Comparison of ENCODE assay signal across 25 cellular contexts in the genomic region with DNA sequence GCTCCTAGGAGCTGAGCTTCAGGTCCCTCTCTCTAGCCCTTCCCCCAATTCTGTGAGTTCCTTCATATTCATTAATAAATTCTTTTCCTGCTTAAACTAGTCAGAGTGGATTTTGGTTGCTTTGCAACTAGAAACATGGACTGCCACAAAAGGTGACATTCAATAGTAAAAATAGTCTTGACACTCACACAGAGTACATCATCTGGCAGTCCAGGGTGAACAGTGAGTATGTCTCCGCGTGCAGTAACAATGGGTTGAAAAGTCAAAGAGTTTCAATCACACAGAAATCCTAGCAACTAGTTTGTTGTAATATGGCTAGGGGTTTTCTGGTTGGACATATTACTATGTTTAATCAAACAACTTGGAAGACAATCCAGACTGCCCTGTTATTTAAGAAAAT.
DNase-seq lines count a peak whose midpoint lies in the region; ATAC-seq and TF ChIP-seq lines count a peak whose summit lies in the region.
"Had no signal": no experiment of that assay in that cellular context is flagged by ENCODE, and none has a peak within 500 bp of the region (broad histone marks: within the 10 kb centered on the region; RNA-seq: fewer than 3 reads in every experiment).

No MANE protein-coding gene starts in this region.

- H3K27me3 ChIP-seq in heart left ventricle (peaks cover 0 to 3% (median 0%) of the 10 kb centered on the region in 9 donors), right cardiac atrium (ENCODE audit: control insufficient read depth, insufficient read depth) (no peaks in the 10 kb centered on the region), A673 (replicated peaks; ENCODE audit: insufficient read depth, low read depth, low read length, poor library complexity) (no peaks in the 10 kb centered on the region), mesenchymal stem cell (ENCODE audit: control insufficient read depth in 1 of 2, insufficient read depth in 1 of 2, low read length in 2 of 2) (peaks cover 4 to 40% of the 10 kb centered on the region in 2 experiments)
- H3K27me3 ChIP-seq: BE2C, BLaER1 had no signal

- TF ChIP-seq POLR2A in heart left ventricle (IDR thresholded peaks at IDR 0.05) = no peak

- no peak for DNase-seq in Right ventricle myocardium inferior (ENCODE audit: missing footprints)
- DNase-seq in left cardiac atrium = no peak
- no peak for DNase-seq in heart left ventricle
- no peak for DNase-seq in left ventricle myocardium superior
- DNase-seq in right cardiac atrium = no peak
- DNase-seq in A673 (ENCODE audit: low spot score) = no peak
- DNase-seq in mesenchymal stem cell = no peak
- DNase-seq: ACHN; BE2C; C1 segment of cervical spinal cord; CD4-positive, alpha-beta memory T cell; CD4-positive, CD25-positive, alpha-beta regulatory T cell; CD8-positive, alpha-beta memory T cell; COR-L47; DMS 273 treated with DMSO at 0.1 percent for 48 hours; DMS153; DMS53; DMS79; DND-41; EL; GDM1 had no signal

- H2BK15ac ChIP-seq in mesenchymal stem cell (ENCODE audit: low read depth, poor library complexity, severe bottlenecking) = no peak overlapping the region

- H3K4me3 ChIP-seq in heart left ventricle (no peak overlapping the region), right cardiac atrium (ENCODE audit: low read length) (no peak overlapping the region), A673 (ENCODE audit: low read depth, low read length, poor library complexity, severe bottlenecking) (no peak overlapping the region), mesenchymal stem cell (ENCODE audit: insufficient read depth in 1 of 2, low read depth in 1 of 2, low read length in 2 of 2) (no peak overlapping the region)
- H3K4me3 ChIP-seq: A549, BLaER1, GM12878 had no signal

- no peaks in the 10 kb centered on the region for H3K79me1 ChIP-seq in mesenchymal stem cell (replicated peaks; ENCODE audit: low read length, poor library complexity, severe bottlenecking)

- no peak overlapping the region for H2BK120ac ChIP-seq in mesenchymal stem cell (ENCODE audit: low read depth, low read length)

- TF ChIP-seq CTCF in heart left ventricle (IDR thresholded peaks at IDR 0.05) (no peak), A673 (conservative IDR thresholded peaks at IDR 0.05; ENCODE audit: low read depth, low read length) (no peak)

- WGBS in heart left ventricle, 4 donors = 62 to 72% (median 68%) methylated on average over 2 of the region's 2 CpGs
- WGBS in right cardiac atrium = 72% methylated on average over 2 of the region's 2 CpGs
- WGBS in mesenchymal stem cell = 93% methylated on average over 2 of the region's 2 CpGs

- intact Hi-C loops in Right ventricle myocardium inferior (cut with DNase I) (no loop called here), left cardiac atrium (cut with DNase I) (loop anchor here (5.0 to 10.0 kb wide), 3 partner anchors 92 to 202 kb away; no protein-coding TSS in a partner anchor), heart left ventricle (cut with DNase I) (loop anchor here in 8 of 10 donors (2.0 to 10.0 kb wide), 6 partner anchors 115 to 205 kb away; partner anchors contain the start of gene TBX20 (in 2 of the 8)), left ventricle myocardium superior (cut with micrococcal nuclease) (loop anchor here (5.0 to 10.0 kb wide), 3 partner anchors 100 to 202 kb away; partner anchors contain the start of gene TBX20), right cardiac atrium (cut with DNase I) (loop anchor here in 2 of 4 donors (5.0 to 10.0 kb wide), 3 partner anchors 92 to 168 kb away; partner anchors contain the start of gene TBX20 (in 1 of the 2)), A673 (cut with micrococcal nuclease; ENCODE audit: unreplicated experiment) (loop anchor here (10.0 kb wide), 1 partner anchor 482 kb away; no protein-coding TSS in a partner anchor)

- no peak overlapping the region for H3K14ac ChIP-seq in mesenchymal stem cell (ENCODE audit: low read length in 2 of 2)

- ATAC-seq in Right ventricle myocardium inferior = peak; percentile 32
- no peak for ATAC-seq in left cardiac atrium
- peak; percentile 34 to 47 (median 42) for ATAC-seq in heart left ventricle
- ATAC-seq in left ventricle myocardium superior = peak; percentile 54
- ATAC-seq in right cardiac atrium = peak; percentile 32 to 40
- ATAC-seq: A549, GM12878 had no signal

- no peak overlapping the region for H4K91ac ChIP-seq in mesenchymal stem cell (ENCODE audit: low read length)

- H3K4me1 ChIP-seq in heart left ventricle = peaks cover 0 to 27% (median 3%) of the 10 kb centered on the region in 12 donors
- H3K4me1 ChIP-seq in right cardiac atrium (ENCODE audit: control insufficient read depth, insufficient read depth, low read length) = peaks cover 3% of the 10 kb centered on the region
- H3K4me1 ChIP-seq in A673 (ENCODE audit: insufficient read depth, low read length, poor library complexity, severe bottlenecking) = no peaks in the 10 kb centered on the region
- no peaks in the 10 kb centered on the region for H3K4me1 ChIP-seq in mesenchymal stem cell (ENCODE audit: control insufficient read depth, insufficient read depth, low read depth, low read length)
- H3K4me1 ChIP-seq: A549, BE2C had no signal

- H2BK5ac ChIP-seq in mesenchymal stem cell (ENCODE audit: low read depth, low read length, poor library complexity, severe bottlenecking) = no peak overlapping the region

- no peak overlapping the region for H2BK12ac ChIP-seq in mesenchymal stem cell (ENCODE audit: low read length in 2 of 2)

- H4K8ac ChIP-seq in mesenchymal stem cell (ENCODE audit: low read length) = no peak overlapping the region

- CTCF ChIA-PET in A673 (lab: Charles Lee) = no interaction called here

- no peak overlapping the region for H3K27ac ChIP-seq in heart left ventricle
- H3K27ac ChIP-seq in right cardiac atrium (ENCODE audit: low read length) = peak overlapping the region; percentile 44
- no peak overlapping the region for H3K27ac ChIP-seq in A673 (ENCODE audit: low read depth, low read length, poor library complexity, severe bottlenecking)
- no peak overlapping the region for H3K27ac ChIP-seq in mesenchymal stem cell (ENCODE audit: low read length, poor library complexity, severe bottlenecking)
- H3K27ac ChIP-seq: 22Rv1, A549, BLaER1 had no signal

- H3K23ac ChIP-seq in mesenchymal stem cell (ENCODE audit: low read length in 2 of 2) = no peak overlapping the region

- H3K9me3 ChIP-seq in heart left ventricle (peaks cover 0 to 11% (median 0%) of the 10 kb centered on the region in 12 donors), right cardiac atrium (ENCODE audit: control insufficient read depth, low read length) (no peaks in the 10 kb centered on the region), A673 (ENCODE audit: low read depth, low read length, poor library complexity, severe bottlenecking) (no peaks in the 10 kb centered on the region), mesenchymal stem cell (ENCODE audit: control insufficient read depth, low read length) (no peaks in the 10 kb centered on the region)

- POLR2A ChIA-PET in A673 (lab: Charles Lee; ENCODE audit: low non-redundant PET) = no interaction called here

- H3K9ac ChIP-seq in mesenchymal stem cell (ENCODE audit: low read length) = no peak overlapping the region
- H3K9ac ChIP-seq: BLaER1 had no signal

- no TSS peak for BruUV-seq in A673 (replicated peaks; lab: Mats Ljungman, UMichigan)

- no peak overlapping the region for H3K4ac ChIP-seq in mesenchymal stem cell (ENCODE audit: low read depth in 1 of 2, low read length in 2 of 2)

- H3K36me3 ChIP-seq in heart left ventricle = no peaks in the 10 kb centered on the region
- H3K36me3 ChIP-seq in A673 (ENCODE audit: insufficient read depth, low read length, poor library complexity, severe bottlenecking) = no peaks in the 10 kb centered on the region
- H3K36me3 ChIP-seq in mesenchymal stem cell (ENCODE audit: control insufficient read depth in 1 of 2, insufficient read depth in 2 of 2, low read depth in 1 of 2, low read length in 2 of 2) = no peaks in the 10 kb centered on the region
- H3K36me3 ChIP-seq: BE2C, BLaER1 had no signal

- no peak overlapping the region for H2AK5ac ChIP-seq in mesenchymal stem cell (ENCODE audit: low read length, severe bottlenecking)

- no peak overlapping the region for H3K4me2 ChIP-seq in mesenchymal stem cell (ENCODE audit: low read length, poor library complexity, severe bottlenecking)
- H3K4me2 ChIP-seq: A549, BLaER1 had no signal

- no peak overlapping the region for H3K18ac ChIP-seq in mesenchymal stem cell (ENCODE audit: low read depth in 1 of 2, low read length in 2 of 2)

- no peak overlapping the region for H2AFZ ChIP-seq in mesenchymal stem cell (ENCODE audit: low read depth, low read length)

Comparison
In these comparisons a context has a peak if more than half of its experiments do, and no peak if none do; other contexts are left out.
1. ATAC-seq: peak in Right ventricle myocardium inferior (single experiment), heart left ventricle (4 of 4), left ventricle myocardium superior (single experiment) and right cardiac atrium (2 of 2); none in left cardiac atrium (0 of 2).